1 cellular context compared by ENCODE assay signal in the genomic region with DNA sequence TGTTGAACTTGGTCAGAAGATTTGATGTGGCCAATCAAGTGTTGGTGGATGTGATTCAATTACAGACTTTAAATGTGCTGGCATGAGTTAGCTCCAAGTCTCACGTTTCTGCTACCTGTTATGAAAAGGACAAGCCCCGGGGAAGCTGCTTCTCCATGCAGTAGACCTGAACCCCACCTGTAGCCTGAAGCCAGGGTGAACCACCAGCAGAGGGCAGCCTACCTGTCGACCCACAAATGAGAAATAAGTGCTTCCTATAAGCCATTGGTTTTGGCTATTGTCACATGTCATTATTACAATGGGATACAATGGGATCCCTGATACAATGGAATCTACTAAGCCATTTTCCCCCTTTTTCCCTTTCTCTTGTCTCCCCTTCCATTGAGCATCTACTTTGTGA.
TF ChIP-seq lines count a peak whose summit lies in the region.

No MANE protein-coding gene starts in this region.

TF ChIP-seq in GM23338, 12 proteins besides CTCF, POLR2A, EP300 and RAD21:
- TF ChIP-seq, protein P1, sequence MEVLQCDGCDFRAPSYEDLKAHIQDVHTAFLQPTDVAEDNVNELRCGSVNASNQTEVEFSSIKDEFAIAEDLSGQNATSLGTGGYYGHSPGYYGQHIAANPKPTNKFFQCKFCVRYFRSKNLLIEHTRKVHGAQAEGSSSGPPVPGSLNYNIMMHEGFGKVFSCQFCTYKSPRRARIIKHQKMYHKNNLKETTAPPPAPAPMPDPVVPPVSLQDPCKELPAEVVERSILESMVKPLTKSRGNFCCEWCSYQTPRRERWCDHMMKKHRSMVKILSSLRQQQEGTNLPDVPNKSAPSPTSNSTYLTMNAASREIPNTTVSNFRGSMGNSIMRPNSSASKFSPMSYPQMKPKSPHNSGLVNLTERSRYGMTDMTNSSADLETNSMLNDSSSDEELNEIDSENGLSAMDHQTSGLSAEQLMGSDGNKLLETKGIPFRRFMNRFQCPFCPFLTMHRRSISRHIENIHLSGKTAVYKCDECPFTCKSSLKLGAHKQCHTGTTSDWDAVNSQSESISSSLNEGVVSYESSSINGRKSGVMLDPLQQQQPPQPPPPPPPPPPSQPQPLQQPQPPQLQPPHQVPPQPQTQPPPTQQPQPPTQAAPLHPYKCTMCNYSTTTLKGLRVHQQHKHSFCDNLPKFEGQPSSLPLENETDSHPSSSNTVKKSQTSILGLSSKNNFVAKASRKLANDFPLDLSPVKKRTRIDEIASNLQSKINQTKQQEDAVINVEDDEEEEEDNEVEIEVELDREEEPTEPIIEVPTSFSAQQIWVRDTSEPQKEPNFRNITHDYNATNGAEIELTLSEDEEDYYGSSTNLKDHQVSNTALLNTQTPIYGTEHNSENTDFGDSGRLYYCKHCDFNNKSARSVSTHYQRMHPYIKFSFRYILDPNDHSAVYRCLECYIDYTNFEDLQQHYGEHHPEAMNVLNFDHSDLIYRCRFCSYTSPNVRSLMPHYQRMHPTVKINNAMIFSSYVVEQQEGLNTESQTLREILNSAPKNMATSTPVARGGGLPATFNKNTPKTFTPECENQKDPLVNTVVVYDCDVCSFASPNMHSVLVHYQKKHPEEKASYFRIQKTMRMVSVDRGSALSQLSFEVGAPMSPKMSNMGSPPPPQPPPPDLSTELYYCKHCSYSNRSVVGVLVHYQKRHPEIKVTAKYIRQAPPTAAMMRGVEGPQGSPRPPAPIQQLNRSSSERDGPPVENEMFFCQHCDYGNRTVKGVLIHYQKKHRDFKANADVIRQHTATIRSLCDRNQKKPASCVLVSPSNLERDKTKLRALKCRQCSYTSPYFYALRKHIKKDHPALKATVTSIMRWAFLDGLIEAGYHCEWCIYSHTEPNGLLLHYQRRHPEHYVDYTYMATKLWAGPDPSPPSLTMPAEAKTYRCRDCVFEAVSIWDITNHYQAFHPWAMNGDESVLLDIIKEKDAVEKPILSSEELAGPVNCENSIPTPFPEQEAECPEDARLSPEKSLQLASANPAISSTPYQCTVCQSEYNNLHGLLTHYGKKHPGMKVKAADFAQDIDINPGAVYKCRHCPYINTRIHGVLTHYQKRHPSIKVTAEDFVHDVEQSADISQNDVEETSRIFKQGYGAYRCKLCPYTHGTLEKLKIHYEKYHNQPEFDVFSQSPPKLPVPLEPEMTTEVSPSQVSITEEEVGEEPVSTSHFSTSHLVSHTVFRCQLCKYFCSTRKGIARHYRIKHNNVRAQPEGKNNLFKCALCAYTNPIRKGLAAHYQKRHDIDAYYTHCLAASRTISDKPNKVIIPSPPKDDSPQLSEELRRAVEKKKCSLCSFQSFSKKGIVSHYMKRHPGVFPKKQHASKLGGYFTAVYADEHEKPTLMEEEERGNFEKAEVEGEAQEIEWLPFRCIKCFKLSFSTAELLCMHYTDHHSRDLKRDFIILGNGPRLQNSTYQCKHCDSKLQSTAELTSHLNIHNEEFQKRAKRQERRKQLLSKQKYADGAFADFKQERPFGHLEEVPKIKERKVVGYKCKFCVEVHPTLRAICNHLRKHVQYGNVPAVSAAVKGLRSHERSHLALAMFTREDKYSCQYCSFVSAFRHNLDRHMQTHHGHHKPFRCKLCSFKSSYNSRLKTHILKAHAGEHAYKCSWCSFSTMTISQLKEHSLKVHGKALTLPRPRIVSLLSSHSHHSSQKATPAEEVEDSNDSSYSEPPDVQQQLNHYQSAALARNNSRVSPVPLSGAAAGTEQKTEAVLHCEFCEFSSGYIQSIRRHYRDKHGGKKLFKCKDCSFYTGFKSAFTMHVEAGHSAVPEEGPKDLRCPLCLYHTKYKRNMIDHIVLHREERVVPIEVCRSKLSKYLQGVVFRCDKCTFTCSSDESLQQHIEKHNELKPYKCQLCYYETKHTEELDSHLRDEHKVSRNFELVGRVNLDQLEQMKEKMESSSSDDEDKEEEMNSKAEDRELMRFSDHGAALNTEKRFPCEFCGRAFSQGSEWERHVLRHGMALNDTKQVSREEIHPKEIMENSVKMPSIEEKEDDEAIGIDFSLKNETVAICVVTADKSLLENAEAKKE (CRISPR knock-in tag; IDR thresholded peaks at IDR 0.05): no peak
- TF ChIP-seq EZH2 (IDR thresholded peaks at IDR 0.05; ENCODE audit: low read depth, unreplicated experiment) (no peak), STAT1 (IDR thresholded peaks at IDR 0.05; ENCODE audit: unreplicated experiment) (no peak), EZH2phosphoT487 (IDR thresholded peaks at IDR 0.05; ENCODE audit: unreplicated experiment) (no peak), NANOG (IDR thresholded peaks at IDR 0.05; ENCODE audit: borderline replicate concordance) (no peak), POLR2AphosphoS5 (IDR thresholded peaks at IDR 0.05; ENCODE audit: low read depth) (no peak), ZNF331 (CRISPR knock-in tag; IDR thresholded peaks at IDR 0.05; ENCODE audit: low read depth) (no peak), CREB1 (CRISPR knock-in tag; IDR thresholded peaks at IDR 0.05; ENCODE audit: low read depth) (no peak), ZNF114 (CRISPR knock-in tag; IDR thresholded peaks at IDR 0.05) (no peak), JUNB (IDR thresholded peaks at IDR 0.05; ENCODE audit: unreplicated experiment) (no peak)
- TF ChIP-seq, protein P2, sequence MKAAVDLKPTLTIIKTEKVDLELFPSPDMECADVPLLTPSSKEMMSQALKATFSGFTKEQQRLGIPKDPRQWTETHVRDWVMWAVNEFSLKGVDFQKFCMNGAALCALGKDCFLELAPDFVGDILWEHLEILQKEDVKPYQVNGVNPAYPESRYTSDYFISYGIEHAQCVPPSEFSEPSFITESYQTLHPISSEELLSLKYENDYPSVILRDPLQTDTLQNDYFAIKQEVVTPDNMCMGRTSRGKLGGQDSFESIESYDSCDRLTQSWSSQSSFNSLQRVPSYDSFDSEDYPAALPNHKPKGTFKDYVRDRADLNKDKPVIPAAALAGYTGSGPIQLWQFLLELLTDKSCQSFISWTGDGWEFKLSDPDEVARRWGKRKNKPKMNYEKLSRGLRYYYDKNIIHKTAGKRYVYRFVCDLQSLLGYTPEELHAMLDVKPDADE (IDR thresholded peaks at IDR 0.05): no peak
- TF ChIP-seq, protein P3, sequence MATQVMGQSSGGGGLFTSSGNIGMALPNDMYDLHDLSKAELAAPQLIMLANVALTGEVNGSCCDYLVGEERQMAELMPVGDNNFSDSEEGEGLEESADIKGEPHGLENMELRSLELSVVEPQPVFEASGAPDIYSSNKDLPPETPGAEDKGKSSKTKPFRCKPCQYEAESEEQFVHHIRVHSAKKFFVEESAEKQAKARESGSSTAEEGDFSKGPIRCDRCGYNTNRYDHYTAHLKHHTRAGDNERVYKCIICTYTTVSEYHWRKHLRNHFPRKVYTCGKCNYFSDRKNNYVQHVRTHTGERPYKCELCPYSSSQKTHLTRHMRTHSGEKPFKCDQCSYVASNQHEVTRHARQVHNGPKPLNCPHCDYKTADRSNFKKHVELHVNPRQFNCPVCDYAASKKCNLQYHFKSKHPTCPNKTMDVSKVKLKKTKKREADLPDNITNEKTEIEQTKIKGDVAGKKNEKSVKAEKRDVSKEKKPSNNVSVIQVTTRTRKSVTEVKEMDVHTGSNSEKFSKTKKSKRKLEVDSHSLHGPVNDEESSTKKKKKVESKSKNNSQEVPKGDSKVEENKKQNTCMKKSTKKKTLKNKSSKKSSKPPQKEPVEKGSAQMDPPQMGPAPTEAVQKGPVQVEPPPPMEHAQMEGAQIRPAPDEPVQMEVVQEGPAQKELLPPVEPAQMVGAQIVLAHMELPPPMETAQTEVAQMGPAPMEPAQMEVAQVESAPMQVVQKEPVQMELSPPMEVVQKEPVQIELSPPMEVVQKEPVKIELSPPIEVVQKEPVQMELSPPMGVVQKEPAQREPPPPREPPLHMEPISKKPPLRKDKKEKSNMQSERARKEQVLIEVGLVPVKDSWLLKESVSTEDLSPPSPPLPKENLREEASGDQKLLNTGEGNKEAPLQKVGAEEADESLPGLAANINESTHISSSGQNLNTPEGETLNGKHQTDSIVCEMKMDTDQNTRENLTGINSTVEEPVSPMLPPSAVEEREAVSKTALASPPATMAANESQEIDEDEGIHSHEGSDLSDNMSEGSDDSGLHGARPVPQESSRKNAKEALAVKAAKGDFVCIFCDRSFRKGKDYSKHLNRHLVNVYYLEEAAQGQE (IDR thresholded peaks at IDR 0.05; ENCODE audit: unreplicated experiment): no peak
